ENCODE assay signal across 24 cellular contexts in the genomic region with DNA sequence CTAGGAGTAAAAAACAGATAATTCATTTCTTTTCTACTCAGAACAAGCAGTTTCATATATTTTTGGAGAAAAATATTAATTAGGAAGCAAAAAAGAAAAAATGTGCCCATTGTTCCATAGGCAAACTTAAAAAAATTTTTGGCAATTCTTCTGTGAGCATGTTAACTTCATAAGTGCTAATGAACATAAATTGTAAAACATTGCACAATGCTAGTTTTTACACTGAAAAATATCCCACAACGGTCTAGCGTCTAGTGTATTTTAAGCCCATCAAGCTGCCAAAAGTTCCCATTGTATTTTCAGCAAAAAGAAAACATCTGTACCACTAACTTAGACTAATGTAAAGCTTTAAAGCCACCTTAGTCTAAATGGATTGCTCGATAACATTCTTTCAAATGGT. TPM values are rescaled to one million over a fixed set of nuclear protein-coding genes. Genes with fewer than 3 reads are reported as not detected.
DNase-seq lines count a peak whose midpoint lies in the region; ATAC-seq and TF ChIP-seq lines count a peak whose summit lies in the region.
"Had no signal": no experiment of that assay in that cellular context is flagged by ENCODE, and none has a peak within 500 bp of the region (broad histone marks: within the 10 kb centered on the region; RNA-seq: fewer than 3 reads in every experiment).

No MANE protein-coding gene starts in this region.

- H3K9me3 ChIP-seq in body of pancreas (no peaks in the 10 kb centered on the region), neural cell (ENCODE audit: low read length) (no peaks in the 10 kb centered on the region), osteoblast (ENCODE audit: low read depth, low read length) (no peaks in the 10 kb centered on the region)
- H3K9me3 ChIP-seq: ascending aorta, esophagus squamous epithelium, gastroesophageal sphincter, sigmoid colon, testis had no signal

- H3K79me2 ChIP-seq in GM23338 (replicated peaks; ENCODE audit: insufficient read depth), result peaks cover 62% of the 10 kb centered on the region
- H3K79me2 ChIP-seq in neural cell (replicated peaks; ENCODE audit: insufficient read depth, low read length), result peaks cover 39% of the 10 kb centered on the region
- H3K79me2 ChIP-seq in osteoblast (ENCODE audit: insufficient read depth, low read length), result no peaks in the 10 kb centered on the region

- H3K9me2 ChIP-seq in GM23338 (ENCODE audit: insufficient read depth) (no peaks in the 10 kb centered on the region), neural cell (ENCODE audit: insufficient read depth, low read length) (no peaks in the 10 kb centered on the region)

- peak overlapping the region; percentile 80 for H3K4me3 Mint-ChIP-seq in GM23338
- H3K4me3 Mint-ChIP-seq in activated T-cell treated with anti-CD3 and anti-CD28 coated beads, Interleukin-2, amount 50 U/mL, for 72 hours, result no peak overlapping the region
- H3K4me3 Mint-ChIP-seq: activated CD8-positive, alpha-beta T cell treated with anti-CD3 and anti-CD28 coated beads, Interleukin-2, amount 10 ng/mL, durations not matched to agents 7 days and 5 days; activated naive CD4-positive, alpha-beta T cell treated with anti-CD3 and anti-CD28 coated beads, Interleukin-2, amount 10 ng/mL, durations not matched to agents 7 days and 5 days had no signal

- no peak for TF ChIP-seq CTCF in GM23338 (conservative IDR thresholded peaks at IDR 0.05; ENCODE audit: low read depth in 2 of 2)
- no peak for TF ChIP-seq CTCF in NB4 (IDR thresholded peaks at IDR 0.05; ENCODE audit: low read depth, low read length)
- TF ChIP-seq CTCF in body of pancreas (IDR thresholded peaks at IDR 0.05), result no peak
- TF ChIP-seq CTCF in neural cell (IDR thresholded peaks at IDR 0.05; ENCODE audit: poor library complexity, severe bottlenecking), result no peak
- no peak for TF ChIP-seq CTCF in osteoblast (IDR thresholded peaks at IDR 0.05; ENCODE audit: extremely low read depth, low read depth, low read length)

- intact Hi-C loops in body of pancreas (cut with DNase I), result no loop called here

- H4K20me1 ChIP-seq in GM23338 (replicated peaks; ENCODE audit: insufficient read depth) (peaks cover 19% of the 10 kb centered on the region), neural cell (ENCODE audit: insufficient read depth) (no peaks in the 10 kb centered on the region), osteoblast (ENCODE audit: insufficient read depth, low read length) (peaks cover 11% of the 10 kb centered on the region)

- H3F3A ChIP-seq in GM23338 (replicated peaks; ENCODE audit: low read depth) (peaks cover 3% of the 10 kb centered on the region; the same call in 1 of the 2 replicates), neural cell (ENCODE audit: insufficient read depth, low read length, poor library complexity, severe bottlenecking) (no peaks in the 10 kb centered on the region)

- H2AFZ ChIP-seq in GM23338 (no peak overlapping the region), neural cell (ENCODE audit: low read depth, low read length) (no peak overlapping the region), osteoblast (ENCODE audit: low read length) (no peak overlapping the region)

- no peak for TF ChIP-seq POLR2A in NB4 (IDR thresholded peaks at IDR 0.05; ENCODE audit: extremely low read depth, insufficient read length)
- no peak for TF ChIP-seq POLR2A in body of pancreas (IDR thresholded peaks at IDR 0.05)

- peaks cover 13% of the 10 kb centered on the region for H3K27me3 Mint-ChIP-seq in GM23338 (ENCODE audit: insufficient read depth, low read depth, poor library complexity)
- peaks cover 66% of the 10 kb centered on the region for H3K27me3 Mint-ChIP-seq in activated T-cell treated with anti-CD3 and anti-CD28 coated beads, Interleukin-2, amount 50 U/mL, for 72 hours (ENCODE audit: low read depth)

- no peak for TF ChIP-seq EP300 in neural cell (conservative IDR thresholded peaks at IDR 0.05; ENCODE audit: poor library complexity, severe bottlenecking)

- H3K36me3 ChIP-seq in GM23338 (ENCODE audit: insufficient read depth), result no peaks in the 10 kb centered on the region
- H3K36me3 ChIP-seq in body of pancreas (replicated peaks in 1 of 2; ENCODE audit: insufficient read depth in 1 of 2, low read depth in 2 of 2), result no peaks in the 10 kb centered on the region
- no peaks in the 10 kb centered on the region for H3K36me3 ChIP-seq in neural cell (ENCODE audit: insufficient read depth, low read length)
- no peaks in the 10 kb centered on the region for H3K36me3 ChIP-seq in osteoblast (ENCODE audit: insufficient read depth, low read length)
- H3K36me3 ChIP-seq: ascending aorta, esophagus squamous epithelium, gastroesophageal sphincter, sigmoid colon had no signal

- H3K4me1 Mint-ChIP-seq in GM23338, result peaks cover 55% of the 10 kb centered on the region
- peaks cover 31% of the 10 kb centered on the region for H3K4me1 Mint-ChIP-seq in activated T-cell treated with anti-CD3 and anti-CD28 coated beads, Interleukin-2, amount 50 U/mL, for 72 hours (ENCODE audit: low read depth)

- no peak for TF ChIP-seq RAD21 in neural cell (conservative IDR thresholded peaks at IDR 0.05)

- no peak overlapping the region for H3K27ac Mint-ChIP-seq in GM23338
- H3K27ac Mint-ChIP-seq in activated T-cell treated with anti-CD3 and anti-CD28 coated beads, Interleukin-2, amount 50 U/mL, for 72 hours, result no peak overlapping the region
- H3K27ac Mint-ChIP-seq: activated CD8-positive, alpha-beta T cell treated with anti-CD3 and anti-CD28 coated beads, Interleukin-2, amount 10 ng/mL, durations not matched to agents 7 days and 5 days; activated naive CD4-positive, alpha-beta T cell treated with anti-CD3 and anti-CD28 coated beads, Interleukin-2, amount 10 ng/mL, durations not matched to agents 7 days and 5 days; stimulated activated memory B cell treated with anti-CD40 and anti-IgM and Interleukin-4, amounts not matched to agents 10 μg/mL and 1 μg/mL and 100 μg/mL, for 72 hours; T-helper 2 cell treated with Interferon-gamma antibody and Interleukin-4, amounts not matched to agents 5 μg/mL and 100 μg/mL, for 36 hours had no signal

- ATAC-seq in GM23338 (no peak), body of pancreas (no peak)
- no peak for ATAC-seq in activated T-cell treated with anti-CD3 and anti-CD28 coated beads, Interleukin-2, amount 50 U/mL, for 72 hours (replicated peaks in 1 of 2)
- ATAC-seq: activated CD8-positive, alpha-beta T cell treated with anti-CD3 and anti-CD28 coated beads, Interleukin-2, amount 10 ng/mL, durations not matched to agents 7 days and 5 days; gastroesophageal sphincter; stimulated activated memory B cell treated with anti-CD40 and anti-IgM and Interleukin-4, amounts not matched to agents 10 μg/mL and 1 μg/mL and 100 μg/mL, for 72 hours had no signal

- H3K27ac ChIP-seq in GM23338 (ENCODE audit: low read depth) (no peak overlapping the region), body of pancreas (peak overlapping the region in 3 of 4 donors; percentile 84 to 91 (median 89)), neural cell (ENCODE audit: low read length) (no peak overlapping the region), osteoblast (ENCODE audit: low read depth, low read length) (no peak overlapping the region)
- H3K27ac ChIP-seq: ascending aorta, esophagus squamous epithelium, gastroesophageal sphincter, sigmoid colon had no signal

- H3K9me3 Mint-ChIP-seq in GM23338, result no peaks in the 10 kb centered on the region
- H3K9me3 Mint-ChIP-seq in activated T-cell treated with anti-CD3 and anti-CD28 coated beads, Interleukin-2, amount 50 U/mL, for 72 hours, result no peaks in the 10 kb centered on the region
- H3K9me3 Mint-ChIP-seq: activated naive CD4-positive, alpha-beta T cell treated with anti-CD3 and anti-CD28 coated beads, Interleukin-2, amount 10 ng/mL, durations not matched to agents 7 days and 5 days; IgD-negative memory B cell; stimulated activated memory B cell treated with anti-CD40 and anti-IgM and Interleukin-4, amounts not matched to agents 10 μg/mL and 1 μg/mL and 100 μg/mL, for 72 hours; T-helper 2 cell treated with Interferon-gamma antibody and Interleukin-4, amounts not matched to agents 5 μg/mL and 100 μg/mL, for 36 hours had no signal

- H3K36me3 Mint-ChIP-seq in GM23338 (ENCODE audit: low read depth), result no peaks in the 10 kb centered on the region
- peaks cover 5 to 6% of the 10 kb centered on the region in 2 donors for H3K36me3 Mint-ChIP-seq in activated T-cell treated with anti-CD3 and anti-CD28 coated beads, Interleukin-2, amount 50 U/mL, for 72 hours (ENCODE audit: insufficient read depth in 2 of 2)
- H3K36me3 Mint-ChIP-seq: activated naive CD4-positive, alpha-beta T cell treated with anti-CD3 and anti-CD28 coated beads, Interleukin-2, amount 10 ng/mL, durations not matched to agents 7 days and 5 days; IgD-negative memory B cell had no signal

- 65 to 69% methylated on average over 3 of the region's 3 CpGs for WGBS in body of pancreas, 2 donors

- DNase-seq in GM23338 (ENCODE audit: low spot score) (no peak), NB4 (ENCODE audit: low read depth) (no peak), body of pancreas (no peak), GM19240 (ENCODE audit: insufficient read length, low spot score) (no peak), osteoblast (ENCODE audit: insufficient read length, low spot score, missing footprints) (no peak)
- DNase-seq in activated T-cell treated with anti-CD3 and anti-CD28 coated beads, Interleukin-2, amount 50 U/mL, for 72 hours, result no peak
- DNase-seq in stimulated activated CD4-positive, alpha-beta T cell treated with anti-CD3 and anti-CD28 coated beads, Interleukin-1b, Interleukin-23, amount 100 ng/mL, for 48 hours, result no peak
- DNase-seq: activated CD8-positive, alpha-beta T cell treated with anti-CD3 and anti-CD28 coated beads, Interleukin-2, amount 10 ng/mL, durations not matched to agents 7 days and 5 days; activated naive CD4-positive, alpha-beta T cell treated with anti-CD3 and anti-CD28 coated beads, Interleukin-2, amount 10 ng/mL, durations not matched to agents 7 days and 5 days; activated T-cell treated with anti-CD3 and anti-CD28 coated beads, Interleukin-2, amount 50 U/mL, for 1 hour; CD4-positive, alpha-beta memory T cell; cerebellar nuclear complex; effector CD4-positive, alpha-beta T cell; esophagus squamous epithelium; NCI-H1694 treated with DMSO at 0.1 percent for 48 hours; NCI-H774; sigmoid colon; testis had no signal

- H3K4me1 ChIP-seq in GM23338 (ENCODE audit: insufficient read depth), result peaks cover 56% of the 10 kb centered on the region
- H3K4me1 ChIP-seq in body of pancreas, result peaks cover 13% of the 10 kb centered on the region
- peaks cover 7% of the 10 kb centered on the region for H3K4me1 ChIP-seq in osteoblast (ENCODE audit: insufficient read depth, low read length)

- H3K4me2 ChIP-seq in GM23338 (peak overlapping the region; percentile 73), neural cell (ENCODE audit: low read length) (no peak overlapping the region), osteoblast (ENCODE audit: insufficient read depth, low read length) (no peak overlapping the region)

- H3K4me3 ChIP-seq in GM23338 (peak overlapping the region; percentile 56), NB4 (ENCODE audit: low read depth, low read length) (peak overlapping the region; percentile 74), body of pancreas (no peak overlapping the region), neural cell (ENCODE audit: low read length) (peak overlapping the region; percentile 90), osteoblast (ENCODE audit: insufficient read depth, low read length) (no peak overlapping the region)
- H3K4me3 ChIP-seq: ascending aorta, esophagus squamous epithelium, gastroesophageal sphincter, sigmoid colon, testis had no signal

- peaks cover 45% of the 10 kb centered on the region for H3K27me3 ChIP-seq in GM23338 (ENCODE audit: insufficient read depth)
- H3K27me3 ChIP-seq in body of pancreas, result no peaks in the 10 kb centered on the region
- peaks cover 31% of the 10 kb centered on the region for H3K27me3 ChIP-seq in neural cell (ENCODE audit: insufficient read depth, low read depth, low read length)
- peaks cover 73% of the 10 kb centered on the region for H3K27me3 ChIP-seq in osteoblast (ENCODE audit: insufficient read depth, low read length)
- H3K27me3 ChIP-seq: testis had no signal

- H3K9ac ChIP-seq in neural cell (ENCODE audit: low read length), result no peak overlapping the region

RNA-seq across cellular contexts. Expression of a gene that starts 2.8 kb away (rescaled TPM):
- total RNA-seq in GM23338 (2014; rRNA removed; shearing (Covaris generic)), result 125 and 139 TPM in 2 replicates
- polyA plus RNA-seq in GM23338 (2016; fragmentation: Nextera tagmentation; extraction: Ambion mirVana) (40.9 and 44.2 TPM in 2 replicates), neural cell (2.6 and 4.3 TPM in 2 replicates)
- total RNA-seq in body of pancreas (1 to 10 TPM; 3.3 to 3.9 TPM), osteoblast (0.36 and 0.88 TPM in 2 replicates)
- polyA minus RNA-seq in neural cell, result 12.0 and 14.9 TPM in 2 replicates
- total RNA-seq in activated T-cell treated with anti-CD3 and anti-CD28 coated beads, Interleukin-2, amount 50 U/mL, for 72 hours, result 1 to 10 TPM; 2.9 to 4.0 TPM
- polyA plus RNA-seq: CD4-positive, alpha-beta memory T cell had no signal

RNA-seq across cellular contexts. Expression of a gene that starts 8.7 kb away (rescaled TPM):
- 6.4 and 6.7 TPM in 2 replicates for total RNA-seq in GM23338 (2014; rRNA removed; shearing (Covaris generic))
- 1.1 TPM in 2 replicates for polyA plus RNA-seq in GM23338 (2016; fragmentation: Nextera tagmentation; extraction: Ambion mirVana)
- total RNA-seq in body of pancreas, result 1 to 10 TPM; 4.4 to 5.3 TPM
- polyA plus RNA-seq in neural cell, result 0.15 and 0.48 TPM in 2 replicates
- 0.46 and 0.49 TPM in 2 replicates for polyA minus RNA-seq in neural cell
- not detected for total RNA-seq in activated T-cell treated with anti-CD3 and anti-CD28 coated beads, Interleukin-2, amount 50 U/mL, for 72 hours
- 27.1 and 29.7 TPM in 2 replicates for total RNA-seq in osteoblast
- total RNA-seq: activated CD8-positive, alpha-beta T cell treated with anti-CD3 and anti-CD28 coated beads, Interleukin-2, amount 10 ng/mL, durations not matched to agents 7 days and 5 days; CD4-positive, alpha-beta memory T cell had no signal
- polyA plus RNA-seq: CD4-positive, alpha-beta memory T cell had no signal

Comparison
In these comparisons a context has a peak if more than half of its experiments do, and no peak if none do; other contexts are left out.
1. H3K27ac ChIP-seq: peak in body of pancreas (3 of 4); none in GM23338 (single experiment), neural cell (single experiment) and osteoblast (single experiment).
2. H3K4me3 ChIP-seq: peak in GM23338 (single experiment), NB4 (single experiment) and neural cell (single experiment); none in body of pancreas (0 of 2) and osteoblast (single experiment).
3. RNA of a gene that starts 2.8 kb away (total RNA-seq): 125 to 139 TPM in GM23338; 2.9 to 4.0 TPM in activated T-cell treated with anti-CD3 and anti-CD28 coated beads, Interleukin-2, amount 50 U/mL, for 72 hours, 3.3 to 3.9 TPM in body of pancreas and 0.36 to 0.88 TPM in osteoblast; every median in the first group is over 10 times any median in the second.